ENCODE assay signal across 8 cellular contexts in genomic region chr4:6709230-6710114, GRCh38. TPM values are rescaled to one million over a fixed set of nuclear protein-coding genes. Genes with fewer than 3 reads are reported as not detected.
A peak's percentile ranks its signal among the peaks of the same experiment; 100 is the strongest.
DNase-seq lines count a peak whose midpoint lies in the region; ATAC-seq, FAIRE-seq and TF ChIP-seq lines count a peak whose summit lies in the region.

Gene MRFAP1L1, minus strand, starts transcription at chr4:6709865. Its CDS starts 236 bp downstream, at chr4:6709629.

- peaks cover 0 to 9% of the 10 kb centered on the region in 2 donors for H3K36me3 ChIP-seq in ascending aorta

- ATAC-seq in HG02938 (IDR thresholded peaks at IDR 0.05; ENCODE audit: unreplicated experiment) (peak; percentile 69), right cardiac atrium (peak; percentile 86 to 91)

- DNase-seq in GM13976 (ENCODE audit: low spot score) (peak; percentile 94), NCI-H1930 (lab: John Stamatoyannopoulos, UW) (peak; percentile 90 to 96), ascending aorta (ENCODE audit: low spot score in 2 of 2) (peak; percentile 83 to 98), right cardiac atrium (peak; percentile 96 to 99 (median 98)), pulmonary artery endothelial cell (ENCODE audit: low read depth, low spot score) (peak; percentile 88), urothelium cell line (ENCODE audit: low spot score) (peak; percentile 89)
- peak; percentile 95 for DNase-seq in T-helper 2 cell treated with Interferon-gamma antibody and Interleukin-4, amounts not matched to agents 5 μg/mL and 100 μg/mL, for 36 hours (ENCODE audit: low spot score)

- intact Hi-C loops in ascending aorta (cut with DNase I) = loop anchor here (1.0 to 2.0 kb wide), 2 partner anchors 35 to 69 kb away; partner anchors contain the start of gene MRFAP1
- intact Hi-C loops in right cardiac atrium (cut with DNase I) = no loop called here

- WGBS in right cardiac atrium = under 1% methylated on average over 72 of the region's 72 CpGs

- peaks cover 49% of the 10 kb centered on the region for H3K4me1 Mint-ChIP-seq in T-helper 2 cell treated with Interferon-gamma antibody and Interleukin-4, amounts not matched to agents 5 μg/mL and 100 μg/mL, for 36 hours (ENCODE audit: low read depth)

- H3K9me3 ChIP-seq in ascending aorta = no peaks in the 10 kb centered on the region
- no peaks in the 10 kb centered on the region for H3K9me3 ChIP-seq in right cardiac atrium (ENCODE audit: control insufficient read depth, low read length)

- peaks cover 4% of the 10 kb centered on the region for H3K27me3 Mint-ChIP-seq in T-helper 2 cell treated with Interferon-gamma antibody and Interleukin-4, amounts not matched to agents 5 μg/mL and 100 μg/mL, for 36 hours (ENCODE audit: low read depth)

- in situ Hi-C loops in GM13976 (cut with MboI; ENCODE audit: low sequenced_read_pairs, unreplicated experiment) = loop anchor here (10.0 to 25.0 kb wide), 2 partner anchors 178 to 355 kb away; partner anchors contain the start of gene GRPEL1

- TF ChIP-seq CTCF in GM13976 (IDR thresholded peaks at IDR 0.05; ENCODE audit: borderline replicate concordance, control extremely low read depth, extremely low read depth, insufficient read depth, missing control alignments) (no peak), ascending aorta (IDR thresholded peaks at IDR 0.05) (peak in 1 of 3 experiments; percentile 16)

- peak within 1 kb of the TSS; percentile 94 for H3K27ac Mint-ChIP-seq in T-helper 2 cell treated with Interferon-gamma antibody and Interleukin-4, amounts not matched to agents 5 μg/mL and 100 μg/mL, for 36 hours

- peaks cover 0 to 28% of the 10 kb centered on the region in 2 donors for H3K4me1 ChIP-seq in ascending aorta
- H3K4me1 ChIP-seq in right cardiac atrium (ENCODE audit: control insufficient read depth, insufficient read depth, low read length) = peaks cover 10% of the 10 kb centered on the region

- H3K36me3 Mint-ChIP-seq in T-helper 2 cell treated with Interferon-gamma antibody and Interleukin-4, amounts not matched to agents 5 μg/mL and 100 μg/mL, for 36 hours (ENCODE audit: low read depth) = peaks cover 43% of the 10 kb centered on the region

- H3K4me3 ChIP-seq in ascending aorta (peak within 1 kb of the TSS; percentile 92 to 99), right cardiac atrium (ENCODE audit: low read length) (peak within 1 kb of the TSS; percentile 95)

- H3K27me3 ChIP-seq in ascending aorta (no peaks in the 10 kb centered on the region), right cardiac atrium (ENCODE audit: control insufficient read depth, insufficient read depth) (no peaks in the 10 kb centered on the region)

- peak within 1 kb of the TSS; percentile 83 to 85 for H3K27ac ChIP-seq in ascending aorta
- H3K27ac ChIP-seq in right cardiac atrium (ENCODE audit: low read length) = peak within 1 kb of the TSS; percentile 90

- H3K4me3 Mint-ChIP-seq in T-helper 2 cell treated with Interferon-gamma antibody and Interleukin-4, amounts not matched to agents 5 μg/mL and 100 μg/mL, for 36 hours = peak within 1 kb of the TSS; percentile 98

- FAIRE-seq in urothelium cell line (lab: Jason Lieb, UNC) = no peak

- H3K9me3 Mint-ChIP-seq in T-helper 2 cell treated with Interferon-gamma antibody and Interleukin-4, amounts not matched to agents 5 μg/mL and 100 μg/mL, for 36 hours = peaks cover 12% of the 10 kb centered on the region

RNA-seq across cellular contexts. Expression of gene MRFAP1L1, which starts in this region (rescaled TPM):
- total RNA-seq in ascending aorta = 34.1 TPM
- total RNA-seq in right cardiac atrium = 10 to 100 TPM; 51.9 to 58.6 (median 54.1) TPM
- 73.4 TPM for polyA plus RNA-seq in right cardiac atrium
- total RNA-seq in pulmonary artery endothelial cell = 53.3 and 59.1 TPM in 2 replicates

Comparison
In these comparisons a context has a peak if more than half of its experiments do, and no peak if none do; other contexts are left out.
1. Peak in every context shown above with its lines: DNase-seq, ATAC-seq, H3K4me3 ChIP-seq and H3K27ac ChIP-seq.